In the genomic region with DNA sequence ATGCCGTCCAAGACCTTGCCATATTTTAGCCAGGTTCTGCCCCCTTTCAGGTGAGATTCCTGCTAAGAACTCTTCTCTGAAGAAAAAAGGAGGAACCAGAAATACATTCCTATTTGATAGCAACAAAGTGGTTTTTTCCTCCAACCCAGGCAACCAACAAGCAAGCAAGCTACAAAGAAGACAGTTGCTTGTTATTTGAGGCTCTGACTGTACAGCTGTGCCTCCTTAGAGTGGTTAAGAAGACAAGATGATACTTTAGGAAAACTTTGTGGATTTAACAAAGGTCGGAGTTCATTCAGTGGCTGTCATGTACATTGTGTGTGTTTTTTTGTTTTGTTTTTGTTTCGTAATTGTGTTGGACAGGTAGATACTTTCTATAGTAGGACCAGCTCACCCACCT, we compare ENCODE assay signal across 20 cellular contexts. TPM values are rescaled to one million over a fixed set of nuclear protein-coding genes. Genes with fewer than 3 reads are reported as not detected.
DNase-seq lines count a peak whose midpoint lies in the region; ATAC-seq and TF ChIP-seq lines count a peak whose summit lies in the region.
"Had no signal": no experiment of that assay in that cellular context is flagged by ENCODE, and none has a peak within 500 bp of the region (broad histone marks: within the 10 kb centered on the region; RNA-seq: fewer than 3 reads in every experiment).

No MANE protein-coding gene starts in this region.

- intact Hi-C loops in left cardiac atrium (cut with DNase I), result no loop called here

- no peak for DNase-seq in cardiac muscle cell (ENCODE audit: low read depth in 1 of 2, low spot score in 1 of 2)
- no peak for DNase-seq in left cardiac atrium
- DNase-seq in coronary artery (ENCODE audit: low spot score), result no peak
- DNase-seq in type B pancreatic cell (ENCODE audit: extremely low spot score, unreplicated experiment), result no peak
- DNase-seq in activated naive CD4-positive, alpha-beta T cell treated with anti-CD3 and anti-CD28 coated beads, Interleukin-2, amount 10 ng/mL, durations not matched to agents 7 days and 5 days, result no peak
- no peak for DNase-seq in activated T-cell treated with anti-CD3 and anti-CD28 coated beads, Interleukin-2, amount 50 U/mL, for 24 hours
- no peak for DNase-seq in NAMALWA (ENCODE audit: low spot score)
- DNase-seq: activated CD4-positive, alpha-beta T cell treated with anti-CD3 and anti-CD28 coated beads, Interleukin-2, amount 50 U/mL, for 48 hours; CD8-positive, alpha-beta memory T cell; dorsolateral prefrontal cortex; GDM1; NCI-H1092; NCI-H2171; stimulated activated CD4-positive, alpha-beta T cell treated with anti-CD3 and anti-CD28 coated beads, Interleukin-1b, Interleukin-23, amount 100 ng/mL, for 48 hours; stimulated activated CD8-positive, alpha-beta memory T cell treated with anti-CD3 and anti-CD28 coated beads, Interleukin-4, amount 100 ng/mL, for 48 hours; upper lobe of left lung had no signal

- H3K36me3 Mint-ChIP-seq in nephron (ENCODE audit: low read depth) (no peaks in the 10 kb centered on the region), type B pancreatic cell (peaks cover 5% of the 10 kb centered on the region)
- H3K36me3 Mint-ChIP-seq in activated naive CD4-positive, alpha-beta T cell treated with anti-CD3 and anti-CD28 coated beads, Interleukin-2, amount 10 ng/mL, durations not matched to agents 7 days and 5 days, result no peaks in the 10 kb centered on the region
- H3K36me3 Mint-ChIP-seq in activated T-cell treated with anti-CD3 and anti-CD28 coated beads, Interleukin-2, amount 50 U/mL, for 24 hours (ENCODE audit: low read depth), result no peaks in the 10 kb centered on the region
- H3K36me3 Mint-ChIP-seq: CD8-positive, alpha-beta memory T cell; memory B cell had no signal

- no peaks in the 10 kb centered on the region for H3K27me3 Mint-ChIP-seq in nephron (ENCODE audit: low read depth)
- no peaks in the 10 kb centered on the region for H3K27me3 Mint-ChIP-seq in type B pancreatic cell
- H3K27me3 Mint-ChIP-seq in activated naive CD4-positive, alpha-beta T cell treated with anti-CD3 and anti-CD28 coated beads, Interleukin-2, amount 10 ng/mL, durations not matched to agents 7 days and 5 days, result peaks cover 65% of the 10 kb centered on the region
- H3K27me3 Mint-ChIP-seq in activated T-cell treated with anti-CD3 and anti-CD28 coated beads, Interleukin-2, amount 50 U/mL, for 24 hours, result peaks cover 82% of the 10 kb centered on the region

- no peak overlapping the region for H3K4me3 ChIP-seq in cardiac muscle cell
- no peak overlapping the region for H3K4me3 ChIP-seq in coronary artery
- H3K4me3 ChIP-seq: dorsolateral prefrontal cortex, upper lobe of left lung had no signal

- H3K4me1 ChIP-seq in cardiac muscle cell (ENCODE audit: low read depth), result peaks cover 61% of the 10 kb centered on the region

- CTCF ChIA-PET in activated naive CD4-positive, alpha-beta T cell treated with anti-CD3 and anti-CD28 coated beads, Interleukin-2, amount 10 ng/mL, durations not matched to agents 7 days and 5 days (lab: Charles Lee), result no interaction called here

- H3K27ac ChIP-seq in cardiac muscle cell (peak overlapping the region; percentile 89), coronary artery (peak overlapping the region; percentile 85)
- H3K27ac ChIP-seq: parathyroid adenoma had no signal

- no peaks in the 10 kb centered on the region for H3K27me3 ChIP-seq in cardiac muscle cell
- H3K27me3 ChIP-seq: dorsolateral prefrontal cortex, upper lobe of left lung had no signal

- peak overlapping the region; percentile 25 to 65 (median 36) for H3K4me3 Mint-ChIP-seq in nephron
- H3K4me3 Mint-ChIP-seq in type B pancreatic cell, result peak overlapping the region; percentile 60
- no peak overlapping the region for H3K4me3 Mint-ChIP-seq in activated naive CD4-positive, alpha-beta T cell treated with anti-CD3 and anti-CD28 coated beads, Interleukin-2, amount 10 ng/mL, durations not matched to agents 7 days and 5 days
- no peak overlapping the region for H3K4me3 Mint-ChIP-seq in activated T-cell treated with anti-CD3 and anti-CD28 coated beads, Interleukin-2, amount 50 U/mL, for 24 hours
- H3K4me3 Mint-ChIP-seq: activated T-helper 17 cell treated with anti-CD3 and anti-CD28 coated beads, Interleukin-2, amount 50 U/mL, for 72 hours; CD8-positive, alpha-beta memory T cell; memory B cell had no signal

- TF ChIP-seq CTCF in cardiac muscle cell (IDR thresholded peaks at IDR 0.05; ENCODE audit: low read depth, low read length) (no peak), coronary artery (IDR thresholded peaks at IDR 0.05) (no peak), nephron (IDR thresholded peaks at IDR 0.05; ENCODE audit: unreplicated experiment in 3 of 3) (no peak), type B pancreatic cell (conservative IDR thresholded peaks at IDR 0.05) (no peak)

- H3K9me3 Mint-ChIP-seq in nephron (no peaks in the 10 kb centered on the region), type B pancreatic cell (no peaks in the 10 kb centered on the region)
- H3K9me3 Mint-ChIP-seq in activated naive CD4-positive, alpha-beta T cell treated with anti-CD3 and anti-CD28 coated beads, Interleukin-2, amount 10 ng/mL, durations not matched to agents 7 days and 5 days, result no peaks in the 10 kb centered on the region
- H3K9me3 Mint-ChIP-seq in activated T-cell treated with anti-CD3 and anti-CD28 coated beads, Interleukin-2, amount 50 U/mL, for 24 hours, result no peaks in the 10 kb centered on the region
- H3K9me3 Mint-ChIP-seq: activated T-helper 17 cell treated with anti-CD3 and anti-CD28 coated beads, Interleukin-2, amount 50 U/mL, for 72 hours; CD8-positive, alpha-beta memory T cell; memory B cell had no signal

- no peak for ATAC-seq in left cardiac atrium
- ATAC-seq: activated T-helper 17 cell treated with anti-CD3 and anti-CD28 coated beads, Interleukin-2, amount 50 U/mL, for 72 hours had no signal

- H3K36me3 ChIP-seq in cardiac muscle cell, result no peaks in the 10 kb centered on the region
- H3K36me3 ChIP-seq: upper lobe of left lung had no signal

- H3K9me3 ChIP-seq in cardiac muscle cell (ENCODE audit: low read depth), result no peaks in the 10 kb centered on the region
- H3K9me3 ChIP-seq: upper lobe of left lung had no signal

- peak overlapping the region; percentile 97 to 100 (median 98) for H3K27ac Mint-ChIP-seq in nephron
- H3K27ac Mint-ChIP-seq in type B pancreatic cell, result peak overlapping the region; percentile 94
- no peak overlapping the region for H3K27ac Mint-ChIP-seq in activated naive CD4-positive, alpha-beta T cell treated with anti-CD3 and anti-CD28 coated beads, Interleukin-2, amount 10 ng/mL, durations not matched to agents 7 days and 5 days
- no peak overlapping the region for H3K27ac Mint-ChIP-seq in activated T-cell treated with anti-CD3 and anti-CD28 coated beads, Interleukin-2, amount 50 U/mL, for 24 hours
- H3K27ac Mint-ChIP-seq: activated T-helper 17 cell treated with anti-CD3 and anti-CD28 coated beads, Interleukin-2, amount 50 U/mL, for 72 hours; CD8-positive, alpha-beta memory T cell; memory B cell had no signal

- H3K4me1 Mint-ChIP-seq in nephron (peaks cover 87% of the 10 kb centered on the region), type B pancreatic cell (ENCODE audit: unreplicated experiment) (peaks cover 83% of the 10 kb centered on the region)
- H3K4me1 Mint-ChIP-seq in activated naive CD4-positive, alpha-beta T cell treated with anti-CD3 and anti-CD28 coated beads, Interleukin-2, amount 10 ng/mL, durations not matched to agents 7 days and 5 days, result peaks cover 12% of the 10 kb centered on the region
- H3K4me1 Mint-ChIP-seq in activated T-cell treated with anti-CD3 and anti-CD28 coated beads, Interleukin-2, amount 50 U/mL, for 24 hours (ENCODE audit: low read depth), result peaks cover 15% of the 10 kb centered on the region
- H3K4me1 Mint-ChIP-seq: memory B cell had no signal

RNA-seq across cellular contexts. Expression of gene TEAD1, which starts 21.7 kb away (rescaled TPM):
- 73.9 and 105 TPM in 2 replicates for total RNA-seq in cardiac muscle cell
- polyA plus RNA-seq in cardiac muscle cell, result 45.9 and 52.0 TPM in 2 replicates
- total RNA-seq in left cardiac atrium, result 10 to 100 TPM; 89.6 to 93.8 TPM
- total RNA-seq in type B pancreatic cell (ENCODE audit: low replicate concordance), result 91.8 and 99.3 TPM in 2 replicates
- polyA plus RNA-seq: CD8-positive, alpha-beta memory T cell had no signal

Comparison
In these comparisons a context has a peak if more than half of its experiments do, and no peak if none do; other contexts are left out.
1. H3K27ac Mint-ChIP-seq: peak in nephron (3 of 3) and type B pancreatic cell (single experiment); none in activated naive CD4-positive, alpha-beta T cell treated with anti-CD3 and anti-CD28 coated beads, Interleukin-2, amount 10 ng/mL, durations not matched to agents 7 days and 5 days (single experiment) and activated T-cell treated with anti-CD3 and anti-CD28 coated beads, Interleukin-2, amount 50 U/mL, for 24 hours (single experiment).
2. H3K4me3 Mint-ChIP-seq: peak in nephron (3 of 3) and type B pancreatic cell (single experiment); none in activated naive CD4-positive, alpha-beta T cell treated with anti-CD3 and anti-CD28 coated beads, Interleukin-2, amount 10 ng/mL, durations not matched to agents 7 days and 5 days (single experiment) and activated T-cell treated with anti-CD3 and anti-CD28 coated beads, Interleukin-2, amount 50 U/mL, for 24 hours (single experiment).